In the genomic region with DNA sequence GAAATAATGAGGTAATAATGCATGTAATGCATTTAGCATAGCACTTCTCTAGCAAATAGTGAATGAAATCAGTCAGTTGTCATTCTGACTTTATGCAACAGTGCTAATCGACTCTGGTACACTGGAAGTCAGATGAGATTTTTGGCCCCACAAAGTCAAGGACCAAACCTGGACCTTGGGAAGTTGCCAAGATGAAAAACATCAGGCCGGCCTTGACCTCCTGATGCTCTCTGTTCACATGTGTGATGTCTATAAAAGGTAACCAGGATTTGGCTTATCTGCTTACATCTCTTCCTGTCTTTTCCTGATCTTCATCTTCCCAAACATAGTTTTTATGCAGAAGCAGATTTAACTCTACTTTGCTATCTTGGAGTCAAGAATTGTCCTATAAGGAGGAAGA, we compare ENCODE assay signal across 13 cellular contexts. TPM values are rescaled to one million over a fixed set of nuclear protein-coding genes. Genes with fewer than 3 reads are reported as not detected.
DNase-seq lines count a peak whose midpoint lies in the region; ATAC-seq and TF ChIP-seq lines count a peak whose summit lies in the region.
"Had no signal": no experiment of that assay in that cellular context is flagged by ENCODE, and none has a peak within 500 bp of the region (broad histone marks: within the 10 kb centered on the region; RNA-seq: fewer than 3 reads in every experiment).

No MANE protein-coding gene starts in this region.

- peaks cover 32% of the 10 kb centered on the region for H3K4me1 ChIP-seq in Panc1 (ENCODE audit: control insufficient read depth, insufficient read depth, low read length)
- H3K4me1 ChIP-seq in esophagus muscularis mucosa: peaks cover 45 to 55% (median 52%) of the 10 kb centered on the region in 4 donors
- H3K4me1 ChIP-seq in sigmoid colon: peaks cover 0 to 53% (median 45%) of the 10 kb centered on the region in 4 donors

- peaks cover 49% of the 10 kb centered on the region for H3K4me1 Mint-ChIP-seq in Calu3 (ENCODE audit: low read depth, unreplicated experiment)

- H3K4me3 ChIP-seq in Panc1 (ENCODE audit: low read depth in 2 of 2, low read length in 2 of 2) (no peak overlapping the region), esophagus muscularis mucosa (no peak overlapping the region), sigmoid colon (no peak overlapping the region)
- H3K4me3 ChIP-seq: SJSA1 had no signal

- H3K4me3 Mint-ChIP-seq in Calu3 (ENCODE audit: low read depth, unreplicated experiment): peak overlapping the region; percentile 75

- DNase-seq in Calu3: no peak
- no peak for DNase-seq in Panc1 (ENCODE audit: low read depth, low spot score)
- peak; percentile 81 for DNase-seq in esophagus muscularis mucosa (ENCODE audit: extremely low spot score)
- DNase-seq in sigmoid colon: no peak
- DNase-seq in NCI-H1048 (lab: John Stamatoyannopoulos, UW): no peak
- DNase-seq in middle frontal gyrus (ENCODE audit: extremely low spot score, low spot score): no peak
- DNase-seq in putamen (ENCODE audit: low spot score): no peak
- DNase-seq: activated CD4-positive, alpha-beta T cell treated with anti-CD3 and anti-CD28 coated beads, Interleukin-2, amount 50 U/mL, for 1 hour; DMS153; NCI-H524; stimulated activated CD4-positive, alpha-beta T cell treated with anti-CD3 and anti-CD28 coated beads, Interleukin-4, amount 100 ng/mL, for 4 hours had no signal

- intact Hi-C loops in Calu3 (cut with micrococcal nuclease; ENCODE audit: unreplicated experiment) (no loop called here), Panc1 (cut with micrococcal nuclease; ENCODE audit: unreplicated experiment) (no loop called here), esophagus muscularis mucosa (cut with DNase I) (no loop called here), sigmoid colon (cut with DNase I) (no loop called here)

- POLR2A ChIA-PET in Panc1 (lab: Charles Lee): no interaction called here

- no peaks in the 10 kb centered on the region for H3K9me3 Mint-ChIP-seq in Calu3 (ENCODE audit: low read depth, unreplicated experiment)

- H3K27me3 ChIP-seq in Panc1 (ENCODE audit: control insufficient read depth, insufficient read depth, low read length) (no peaks in the 10 kb centered on the region), esophagus muscularis mucosa (no peaks in the 10 kb centered on the region), sigmoid colon (no peaks in the 10 kb centered on the region)
- H3K27me3 ChIP-seq: SJSA1 had no signal

- H3K27me3 Mint-ChIP-seq in Calu3 (ENCODE audit: unreplicated experiment): no peaks in the 10 kb centered on the region

- 41% methylated on average over 2 of the region's 2 CpGs for WGBS in esophagus muscularis mucosa
- 79 to 80% methylated on average over 2 of the region's 2 CpGs for WGBS in sigmoid colon, 2 donors

- in situ Hi-C loops in Panc1 (cut with HindIII; ENCODE audit: low pct_unique_long_range_greater_than_20kb, low sequenced_read_pairs): no loop called here

- TF ChIP-seq EP300 in esophagus muscularis mucosa (IDR thresholded peaks at IDR 0.05): no peak
- TF ChIP-seq EP300 in sigmoid colon (IDR thresholded peaks at IDR 0.05): no peak

- no peak overlapping the region for H3K27ac Mint-ChIP-seq in Calu3 (ENCODE audit: unreplicated experiment)

- H3K36me3 ChIP-seq in Panc1 (ENCODE audit: control insufficient read depth, insufficient read depth, low read length): no peaks in the 10 kb centered on the region
- H3K36me3 ChIP-seq in esophagus muscularis mucosa: no peaks in the 10 kb centered on the region
- no peaks in the 10 kb centered on the region for H3K36me3 ChIP-seq in sigmoid colon

- BruUV-seq in Calu3 (replicated peaks; lab: Mats Ljungman, UMichigan) (no TSS peak), Panc1 (replicated peaks; lab: Mats Ljungman, UMichigan) (no TSS peak)

- no peak for ATAC-seq in Panc1
- ATAC-seq in GM19324 (IDR thresholded peaks at IDR 0.05; ENCODE audit: low FRiP score, unreplicated experiment): no peak

- CTCF ChIA-PET in Calu3 (lab: Charles Lee) (interaction anchor here (0.6 kb wide), 1 partner anchor 603 kb away, joined by 3 read pairs; no protein-coding TSS in a partner anchor), Panc1 (lab: Charles Lee) (no interaction called here)

- H3K36me3 Mint-ChIP-seq in Calu3 (ENCODE audit: insufficient read depth, unreplicated experiment): peaks cover 20% of the 10 kb centered on the region

- H3K27ac ChIP-seq in Panc1 (ENCODE audit: low read length): peak overlapping the region; percentile 91; the same call in 1 of the 2 replicates
- peak overlapping the region; percentile 96 to 99 (median 98) for H3K27ac ChIP-seq in esophagus muscularis mucosa (replicated peaks in 1 of 4)
- H3K27ac ChIP-seq in sigmoid colon: peak overlapping the region; percentile 95 to 99 (median 97)
- H3K27ac ChIP-seq: SJSA1 had no signal

- no peak for TF ChIP-seq CTCF in Calu3 (IDR thresholded peaks at IDR 0.05; ENCODE audit: unreplicated experiment)
- no peak for TF ChIP-seq CTCF in Panc1 (IDR thresholded peaks at IDR 0.05)
- no peak for TF ChIP-seq CTCF in esophagus muscularis mucosa (IDR thresholded peaks at IDR 0.05)
- no peak for TF ChIP-seq CTCF in sigmoid colon (IDR thresholded peaks at IDR 0.05)

- TF ChIP-seq POLR2A in esophagus muscularis mucosa (IDR thresholded peaks at IDR 0.05; ENCODE audit: low read depth): no peak
- TF ChIP-seq POLR2A in sigmoid colon (IDR thresholded peaks at IDR 0.05): no peak

- H3K9me3 ChIP-seq in Panc1 (ENCODE audit: control insufficient read depth, insufficient read depth, low read depth, low read length) (peaks cover 5% of the 10 kb centered on the region; the same call in 1 of the 2 replicates), esophagus muscularis mucosa (no peaks in the 10 kb centered on the region), sigmoid colon (no peaks in the 10 kb centered on the region)
- H3K9me3 ChIP-seq: SJSA1 had no signal

RNA-seq across cellular contexts. Expression of a gene that starts 39.5 kb away (rescaled TPM):
- total RNA-seq in Calu3 (2022) (24.6 and 25.4 TPM in 2 replicates), Panc1 (2021; ENCODE audit: unreplicated experiment) (9.5 TPM), esophagus muscularis mucosa (1 to 10 TPM; 6.2 to 8.8 (median 7.5) TPM), sigmoid colon (1 to 10 TPM; 3.6 to 9.9 (median 6.3) TPM)
- 7.2 TPM for polyA plus RNA-seq in Panc1 (2012; ENCODE audit: insufficient read length)
- 10 to 100 TPM in 1 of 3 donors, 1 to 10 TPM in 2; 6.0 to 11.9 (median 9.0) TPM for polyA plus RNA-seq in sigmoid colon
